ENCODE assay signal across 18 cellular contexts in genomic region chr16:22926105-22926751, GRCh38.
"Had no signal": no experiment of that assay in that cellular context is flagged by ENCODE, and none has a peak within 500 bp of the region (broad histone marks: within the 10 kb centered on the region; RNA-seq: fewer than 3 reads in every experiment).

No MANE protein-coding gene starts in this region.

- H3K27me3 ChIP-seq: thyroid gland had no signal

- H3K4me1 ChIP-seq: foreskin keratinocyte, thyroid gland had no signal

- H3K4me3 ChIP-seq: coronary artery, lung, smooth muscle cell, suprapubic skin, thyroid gland had no signal

- H3K36me3 ChIP-seq: neutrophil, suprapubic skin, thyroid gland had no signal

- DNase-seq: effector CD4-positive, alpha-beta T cell; endodermal cell; erythroblast; foreskin keratinocyte; hypothalamus; kidney glomerular epithelial cell; mesenchymal stem cell; midbrain; right cardiac atrium; stimulated activated CD4-positive, alpha-beta T cell treated with anti-CD3 and anti-CD28 coated beads, Interleukin-2, amount 100 ng/mL, for 48 hours; stimulated activated naive CD8-positive, alpha-beta T cell treated with anti-CD3 and anti-CD28 coated beads, Interleukin-15, Interleukin-2, amounts not matched to agents 100 U/mL and 50 U/mL, for 24 hours; thyroid gland had no signal

- ATAC-seq: foreskin keratinocyte; left lobe of liver; stimulated activated naive CD8-positive, alpha-beta T cell treated with anti-CD3 and anti-CD28 coated beads, Interleukin-15, Interleukin-2, amounts not matched to agents 100 U/mL and 50 U/mL, for 24 hours had no signal

- H3K9me3 ChIP-seq: neutrophil, suprapubic skin, thyroid gland had no signal

- H3K27ac ChIP-seq: coronary artery, foreskin keratinocyte, neutrophil, suprapubic skin, thyroid gland had no signal
